8 cellular contexts compared by ENCODE assay signal in genomic region chr4:7680731-7681130, GRCh38.
"Had no signal": no experiment of that assay in that cellular context is flagged by ENCODE, and none has a peak within 500 bp of the region (broad histone marks: within the 10 kb centered on the region; RNA-seq: fewer than 3 reads in every experiment).

No MANE protein-coding gene starts in this region.

- DNase-seq: GM23248, GOT3, H7, HFFc6, IMR-90 had no signal

- H3K27ac ChIP-seq: GM23248, HL-60 had no signal

- ATAC-seq: HCT116 had no signal

- H3K36me3 ChIP-seq: HAP-1 had no signal

- H3K4me3 ChIP-seq: GM23248, HAP-1 had no signal

- H3K9me3 ChIP-seq: HAP-1 had no signal

- H2AFZ ChIP-seq: GM23248 had no signal

- H3K4me1 ChIP-seq: HAP-1 had no signal
